1 cellular context compared by ENCODE assay signal in genomic region chr1:43529206-43529731, GRCh38.
TF ChIP-seq lines count a peak whose summit lies in the region.

No MANE protein-coding gene starts in this region.

TF ChIP-seq in GM12878, 131 proteins besides CTCF, POLR2A, EP300 and RAD21 (continued from another document and continues in another):
- TF ChIP-seq CBX3 (IDR thresholded peaks at IDR 0.05; ENCODE audit: borderline replicate concordance, low read depth) (no peak), ZBED1 (IDR thresholded peaks at IDR 0.05; ENCODE audit: borderline replicate concordance) (no peak), TARDBP (IDR thresholded peaks at IDR 0.05; ENCODE audit: borderline replicate concordance) (no peak), CBX5 (IDR thresholded peaks at IDR 0.05; ENCODE audit: low read depth) (no peak), POLR2AphosphoS5 (IDR thresholded peaks at IDR 0.05; ENCODE audit: low read length) (no peak), SPI1 (IDR thresholded peaks at IDR 0.05; ENCODE audit: borderline replicate concordance, insufficient read depth, low read depth, low read length) (no peak), SMAD1 (IDR thresholded peaks at IDR 0.05; ENCODE audit: low read depth, partially characterized antibody) (no peak), BACH1 (IDR thresholded peaks at IDR 0.05; ENCODE audit: borderline replicate concordance) (no peak), MTA3 (IDR thresholded peaks at IDR 0.05; ENCODE audit: borderline replicate concordance, low read length) (no peak), HDAC6 (IDR thresholded peaks at IDR 0.05; ENCODE audit: unreplicated experiment) (no peak), SMC3 (IDR thresholded peaks at IDR 0.05; ENCODE audit: borderline replicate concordance, low read length) (peak; percentile 98), SREBF2 (IDR thresholded peaks at IDR 0.05; ENCODE audit: low read length) (0 out of 2 replicates have a peak, but pooled peaks have one; percentile 11), BMI1 (IDR thresholded peaks at IDR 0.05; ENCODE audit: borderline replicate concordance) (no peak), CEBPB (IDR thresholded peaks at IDR 0.05; ENCODE audit: borderline replicate concordance in 1 of 2, low read depth in 2 of 2, low read length in 2 of 2) (no peak), MYC (IDR thresholded peaks at IDR 0.05; ENCODE audit: insufficient read depth, insufficient read length, insufficient replicate concordance, low read length, severe bottlenecking) (no peak), HDGF (IDR thresholded peaks at IDR 0.05) (no peak), ATF2 (IDR thresholded peaks at IDR 0.05; ENCODE audit: low read length) (no peak), ZSCAN29 (IDR thresholded peaks at IDR 0.05) (no peak), RAD51 (IDR thresholded peaks at IDR 0.05) (peak; percentile 65; the same call in 1 of the 2 replicates), PAX5 (IDR thresholded peaks at IDR 0.05; ENCODE audit: borderline replicate concordance, low read depth, low read length) (peak; percentile 55; the same call in 1 of the 2 replicates), CREB1 (IDR thresholded peaks at IDR 0.05; ENCODE audit: low read depth) (no peak), TCF7 (IDR thresholded peaks at IDR 0.05; ENCODE audit: borderline replicate concordance) (no peak), SIX5 (IDR thresholded peaks at IDR 0.05; ENCODE audit: low read depth, low read length, severe bottlenecking) (no peak), SUZ12 (IDR thresholded peaks at IDR 0.05; ENCODE audit: unreplicated experiment) (no peak), ZNF384 (IDR thresholded peaks at IDR 0.05; ENCODE audit: borderline replicate concordance, low read depth, low read length) (no peak), BCL11A (IDR thresholded peaks at IDR 0.05; ENCODE audit: low read depth, low read length) (no peak), SMARCA5 (IDR thresholded peaks at IDR 0.05) (peak; percentile 83), TCF3 (IDR thresholded peaks at IDR 0.05; ENCODE audit: borderline replicate concordance, insufficient read depth, low read depth, low read length) (no peak), NKRF (conservative IDR thresholded peaks at IDR 0.05) (no peak), SKIL (IDR thresholded peaks at IDR 0.05; ENCODE audit: low read depth, poor library complexity, severe bottlenecking) (no peak), NR2C1 (IDR thresholded peaks at IDR 0.05) (no peak), YY1 (IDR thresholded peaks at IDR 0.05; ENCODE audit: low read depth, low read length) (peak; percentile 54; the same call in 1 of the 2 replicates), RB1 (IDR thresholded peaks at IDR 0.05; ENCODE audit: borderline replicate concordance) (no peak), IRF4 (IDR thresholded peaks at IDR 0.05; ENCODE audit: low read depth, low read length) (no peak), ETV6 (conservative IDR thresholded peaks at IDR 0.05 in 1 of 2, IDR thresholded peaks at IDR 0.05 in 1 of 2; ENCODE audit: borderline replicate concordance in 1 of 2, low read depth in 1 of 2) (no peak), PRDM15 (CRISPR knock-in tag; IDR thresholded peaks at IDR 0.05) (no peak), MEF2B (IDR thresholded peaks at IDR 0.05; ENCODE audit: partially characterized antibody, poor library complexity, severe bottlenecking) (no peak), POU2F2 (IDR thresholded peaks at IDR 0.05; ENCODE audit: borderline replicate concordance, low read depth, low read length) (no peak), BCL3 (IDR thresholded peaks at IDR 0.05; ENCODE audit: borderline replicate concordance, insufficient read depth, low read depth, low read length, poor library complexity, severe bottlenecking) (no peak), GATAD2B (conservative IDR thresholded peaks at IDR 0.05; ENCODE audit: low read depth) (no peak)
- TF ChIP-seq, protein P1, sequence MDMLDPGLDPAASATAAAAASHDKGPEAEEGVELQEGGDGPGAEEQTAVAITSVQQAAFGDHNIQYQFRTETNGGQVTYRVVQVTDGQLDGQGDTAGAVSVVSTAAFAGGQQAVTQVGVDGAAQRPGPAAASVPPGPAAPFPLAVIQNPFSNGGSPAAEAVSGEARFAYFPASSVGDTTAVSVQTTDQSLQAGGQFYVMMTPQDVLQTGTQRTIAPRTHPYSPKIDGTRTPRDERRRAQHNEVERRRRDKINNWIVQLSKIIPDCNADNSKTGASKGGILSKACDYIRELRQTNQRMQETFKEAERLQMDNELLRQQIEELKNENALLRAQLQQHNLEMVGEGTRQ (IDR thresholded peaks at IDR 0.05; ENCODE audit: borderline replicate concordance, low read depth, low read length): no peak; the same call in 1 of the 2 replicates
- TF ChIP-seq, protein P2, sequence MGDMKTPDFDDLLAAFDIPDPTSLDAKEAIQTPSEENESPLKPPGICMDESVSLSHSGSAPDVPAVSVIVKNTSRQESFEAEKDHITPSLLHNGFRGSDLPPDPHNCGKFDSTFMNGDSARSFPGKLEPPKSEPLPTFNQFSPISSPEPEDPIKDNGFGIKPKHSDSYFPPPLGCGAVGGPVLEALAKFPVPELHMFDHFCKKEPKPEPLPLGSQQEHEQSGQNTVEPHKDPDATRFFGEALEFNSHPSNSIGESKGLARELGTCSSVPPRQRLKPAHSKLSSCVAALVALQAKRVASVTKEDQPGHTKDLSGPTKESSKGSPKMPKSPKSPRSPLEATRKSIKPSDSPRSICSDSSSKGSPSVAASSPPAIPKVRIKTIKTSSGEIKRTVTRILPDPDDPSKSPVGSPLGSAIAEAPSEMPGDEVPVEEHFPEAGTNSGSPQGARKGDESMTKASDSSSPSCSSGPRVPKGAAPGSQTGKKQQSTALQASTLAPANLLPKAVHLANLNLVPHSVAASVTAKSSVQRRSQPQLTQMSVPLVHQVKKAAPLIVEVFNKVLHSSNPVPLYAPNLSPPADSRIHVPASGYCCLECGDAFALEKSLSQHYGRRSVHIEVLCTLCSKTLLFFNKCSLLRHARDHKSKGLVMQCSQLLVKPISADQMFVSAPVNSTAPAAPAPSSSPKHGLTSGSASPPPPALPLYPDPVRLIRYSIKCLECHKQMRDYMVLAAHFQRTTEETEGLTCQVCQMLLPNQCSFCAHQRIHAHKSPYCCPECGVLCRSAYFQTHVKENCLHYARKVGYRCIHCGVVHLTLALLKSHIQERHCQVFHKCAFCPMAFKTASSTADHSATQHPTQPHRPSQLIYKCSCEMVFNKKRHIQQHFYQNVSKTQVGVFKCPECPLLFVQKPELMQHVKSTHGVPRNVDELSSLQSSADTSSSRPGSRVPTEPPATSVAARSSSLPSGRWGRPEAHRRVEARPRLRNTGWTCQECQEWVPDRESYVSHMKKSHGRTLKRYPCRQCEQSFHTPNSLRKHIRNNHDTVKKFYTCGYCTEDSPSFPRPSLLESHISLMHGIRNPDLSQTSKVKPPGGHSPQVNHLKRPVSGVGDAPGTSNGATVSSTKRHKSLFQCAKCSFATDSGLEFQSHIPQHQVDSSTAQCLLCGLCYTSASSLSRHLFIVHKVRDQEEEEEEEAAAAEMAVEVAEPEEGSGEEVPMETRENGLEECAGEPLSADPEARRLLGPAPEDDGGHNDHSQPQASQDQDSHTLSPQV (IDR thresholded peaks at IDR 0.05): no peak
- TF ChIP-seq, protein P3, sequence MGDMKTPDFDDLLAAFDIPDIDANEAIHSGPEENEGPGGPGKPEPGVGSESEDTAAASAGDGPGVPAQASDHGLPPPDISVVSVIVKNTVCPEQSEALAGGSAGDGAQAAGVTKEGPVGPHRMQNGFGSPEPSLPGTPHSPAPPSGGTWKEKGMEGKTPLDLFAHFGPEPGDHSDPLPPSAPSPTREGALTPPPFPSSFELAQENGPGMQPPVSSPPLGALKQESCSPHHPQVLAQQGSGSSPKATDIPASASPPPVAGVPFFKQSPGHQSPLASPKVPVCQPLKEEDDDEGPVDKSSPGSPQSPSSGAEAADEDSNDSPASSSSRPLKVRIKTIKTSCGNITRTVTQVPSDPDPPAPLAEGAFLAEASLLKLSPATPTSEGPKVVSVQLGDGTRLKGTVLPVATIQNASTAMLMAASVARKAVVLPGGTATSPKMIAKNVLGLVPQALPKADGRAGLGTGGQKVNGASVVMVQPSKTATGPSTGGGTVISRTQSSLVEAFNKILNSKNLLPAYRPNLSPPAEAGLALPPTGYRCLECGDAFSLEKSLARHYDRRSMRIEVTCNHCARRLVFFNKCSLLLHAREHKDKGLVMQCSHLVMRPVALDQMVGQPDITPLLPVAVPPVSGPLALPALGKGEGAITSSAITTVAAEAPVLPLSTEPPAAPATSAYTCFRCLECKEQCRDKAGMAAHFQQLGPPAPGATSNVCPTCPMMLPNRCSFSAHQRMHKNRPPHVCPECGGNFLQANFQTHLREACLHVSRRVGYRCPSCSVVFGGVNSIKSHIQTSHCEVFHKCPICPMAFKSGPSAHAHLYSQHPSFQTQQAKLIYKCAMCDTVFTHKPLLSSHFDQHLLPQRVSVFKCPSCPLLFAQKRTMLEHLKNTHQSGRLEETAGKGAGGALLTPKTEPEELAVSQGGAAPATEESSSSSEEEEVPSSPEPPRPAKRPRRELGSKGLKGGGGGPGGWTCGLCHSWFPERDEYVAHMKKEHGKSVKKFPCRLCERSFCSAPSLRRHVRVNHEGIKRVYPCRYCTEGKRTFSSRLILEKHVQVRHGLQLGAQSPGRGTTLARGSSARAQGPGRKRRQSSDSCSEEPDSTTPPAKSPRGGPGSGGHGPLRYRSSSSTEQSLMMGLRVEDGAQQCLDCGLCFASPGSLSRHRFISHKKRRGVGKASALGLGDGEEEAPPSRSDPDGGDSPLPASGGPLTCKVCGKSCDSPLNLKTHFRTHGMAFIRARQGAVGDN (IDR thresholded peaks at IDR 0.05): no peak
